Comparison of ENCODE assay signal across 21 cellular contexts in genomic region chrX:1416327-1416784, GRCh38. TPM values are rescaled to one million over a fixed set of nuclear protein-coding genes. Genes with fewer than 3 reads are reported as not detected.
DNase-seq lines count a peak whose midpoint lies in the region; ATAC-seq, FAIRE-seq and TF ChIP-seq lines count a peak whose summit lies in the region.
"Had no signal": no experiment of that assay in that cellular context is flagged by ENCODE, and none has a peak within 500 bp of the region (broad histone marks: within the 10 kb centered on the region; RNA-seq: fewer than 3 reads in every experiment).

No MANE protein-coding gene starts in this region.

- CTCF ChIA-PET in H1 (lab: Charles Lee; ENCODE audit: partially characterized antibody): no interaction called here

- H2BK15ac ChIP-seq in H1 (ENCODE audit: low read length): no peak overlapping the region

- peaks cover 31% of the 10 kb centered on the region for H3F3A ChIP-seq in GM23338 (replicated peaks; ENCODE audit: low read depth)

- H4K5ac ChIP-seq in H1 (ENCODE audit: insufficient read length, low read depth, low read length): no peak overlapping the region

- H2BK5ac ChIP-seq in H1 (ENCODE audit: low read depth, low read length): peak overlapping the region; percentile 1; the same call in 1 of the 2 replicates

- no peak overlapping the region for H4K8ac ChIP-seq in H1 (ENCODE audit: extremely low read depth, insufficient read depth, low read length)

- H3K9me3 ChIP-seq in H1 (ENCODE audit: insufficient read depth in 2 of 2, low read depth in 1 of 2, low read length in 1 of 2) (no peaks in the 10 kb centered on the region), sigmoid colon (peaks cover 0 to 4% (median 0%) of the 10 kb centered on the region in 4 donors)

- intact Hi-C loops in sigmoid colon (cut with DNase I): no loop called here

- no peak overlapping the region for H3K14ac ChIP-seq in H1 (ENCODE audit: insufficient read length)

- H3K4me3 ChIP-seq in GM23338: no peak overlapping the region
- no peak overlapping the region for H3K4me3 ChIP-seq in H1 (ENCODE audit: extremely low read depth in 1 of 4, insufficient read depth in 2 of 4, low read depth in 3 of 4, low read length in 4 of 4)
- no peak overlapping the region for H3K4me3 ChIP-seq in sigmoid colon
- H3K4me3 ChIP-seq: PC-9 had no signal

- no peak for TF ChIP-seq EP300 in H1 (IDR thresholded peaks at IDR 0.05; ENCODE audit: borderline replicate concordance in 1 of 2, low read depth in 2 of 2, low read length in 2 of 2)
- no peak for TF ChIP-seq EP300 in sigmoid colon (IDR thresholded peaks at IDR 0.05)

- H3K18ac ChIP-seq in H1 (ENCODE audit: extremely low read depth, low read length): no peak overlapping the region

- peaks cover 8% of the 10 kb centered on the region for H3K4me1 Mint-ChIP-seq in GM23338

- H2BK20ac ChIP-seq in H1 (ENCODE audit: low read length): no peak overlapping the region

- TF ChIP-seq CTCF in GM23338 (conservative IDR thresholded peaks at IDR 0.05; ENCODE audit: low read depth in 2 of 2) (no peak), H1 (IDR thresholded peaks at IDR 0.05; ENCODE audit: control extremely low read depth in 1 of 3, insufficient read depth in 1 of 3, low read depth in 1 of 3, low read length in 3 of 3) (no peak), sigmoid colon (IDR thresholded peaks at IDR 0.05) (no peak)

- H3K9ac ChIP-seq in H1 (replicated peaks in 1 of 4; ENCODE audit: extremely low read depth in 1 of 4, low read depth in 3 of 4, low read length in 3 of 4): no peak overlapping the region

- H3K56ac ChIP-seq in H1 (replicated peaks; ENCODE audit: insufficient read length, low read depth, low read length): no peak overlapping the region

- peaks cover 2% of the 10 kb centered on the region for H3K79me1 ChIP-seq in H1 (ENCODE audit: low read depth, low read length)

- H3K4me2 ChIP-seq in GM23338 (no peak overlapping the region), H1 (ENCODE audit: insufficient read depth in 1 of 2, low read depth in 2 of 2, low read length in 2 of 2) (no peak overlapping the region; a peak in 1 of 4 replicates)
- H3K4me2 ChIP-seq: PC-9 had no signal

- POLR2A ChIA-PET in H1 (lab: Charles Lee; ENCODE audit: partially characterized antibody): no interaction called here

- peaks cover 22% of the 10 kb centered on the region for H3K27me3 Mint-ChIP-seq in GM23338 (ENCODE audit: insufficient read depth, low read depth, poor library complexity)
- H3K27me3 Mint-ChIP-seq: B cell had no signal

- peaks cover 54% of the 10 kb centered on the region for H3K36me3 Mint-ChIP-seq in GM23338 (ENCODE audit: low read depth)

- FAIRE-seq in H1 (lab: Jason Lieb, UNC): no peak
- FAIRE-seq: GM19239 had no signal

- no peak overlapping the region for H3K27ac Mint-ChIP-seq in GM23338
- H3K27ac Mint-ChIP-seq: B cell had no signal

- peaks cover 10% of the 10 kb centered on the region for H3K36me3 ChIP-seq in GM23338 (ENCODE audit: insufficient read depth)
- H3K36me3 ChIP-seq in H1 (ENCODE audit: control insufficient read depth in 2 of 4, insufficient read depth in 4 of 4, low read length in 3 of 4): peaks cover 29 to 71% (median 55%) of the 10 kb centered on the region in 4 experiments
- peaks cover 7 to 67% (median 21%) of the 10 kb centered on the region in 4 donors for H3K36me3 ChIP-seq in sigmoid colon

- H2AK5ac ChIP-seq in H1 (ENCODE audit: low read depth, low read length): no peak overlapping the region

- no peaks in the 10 kb centered on the region for H3K4me1 ChIP-seq in GM23338 (ENCODE audit: insufficient read depth)
- no peaks in the 10 kb centered on the region for H3K4me1 ChIP-seq in H1 (replicated peaks in 1 of 4; ENCODE audit: control insufficient read depth in 3 of 4, insufficient read depth in 4 of 4, low read length in 3 of 4)
- no peaks in the 10 kb centered on the region for H3K4me1 ChIP-seq in sigmoid colon

- H3K27me3 ChIP-seq in GM23338 (ENCODE audit: insufficient read depth) (no peaks in the 10 kb centered on the region), H1 (replicated peaks in 1 of 4; ENCODE audit: control insufficient read depth in 3 of 4, extremely low read depth in 1 of 4, insufficient read depth in 3 of 4, low read length in 3 of 4) (no peaks in the 10 kb centered on the region), sigmoid colon (no peaks in the 10 kb centered on the region)

- H3K4ac ChIP-seq in H1 (replicated peaks; ENCODE audit: insufficient read length, low read depth, low read length): no peak overlapping the region

- H4K91ac ChIP-seq in H1 (replicated peaks; ENCODE audit: insufficient read length, low read length): peak overlapping the region; percentile 65

- 0 out of 2 replicates have a peak, but pooled peaks cover 4% of the 10 kb centered on the region for H3K23me2 ChIP-seq in H1 (ENCODE audit: low read depth, low read length)

- ATAC-seq in GM23338: no peak

- 79% methylated on average over 15 of the region's 15 CpGs; no CpG with 5 or more reads in 1 of the 2 experiments for WGBS in H1 (ENCODE audit: extremely low coverage in 1 of 2, insufficient coverage in 1 of 2, insufficient read length in 1 of 2, insufficient replicate concordance in 2 of 2, low coverage in 1 of 2, low lambda C conversion rate in 2 of 2, missing lambda C conversion rate in 1 of 2), 2 experiments
- 74 to 85% methylated on average over 15 of the region's 15 CpGs for WGBS in sigmoid colon, 2 donors

- H3K23ac ChIP-seq in H1 (ENCODE audit: insufficient read length): no peak overlapping the region

- TF ChIP-seq POLR2A in H1 (IDR thresholded peaks at IDR 0.05; ENCODE audit: control extremely low read depth in 1 of 2, low read depth in 2 of 2, low read length in 2 of 2): no peak
- TF ChIP-seq POLR2A in sigmoid colon (IDR thresholded peaks at IDR 0.05): no peak

- H4K20me1 ChIP-seq in GM23338 (replicated peaks; ENCODE audit: insufficient read depth): peaks cover 6% of the 10 kb centered on the region; the same call in 1 of the 2 replicates
- peaks cover 6 to 30% of the 10 kb centered on the region in 2 experiments for H4K20me1 ChIP-seq in H1 (replicated peaks in 1 of 2; ENCODE audit: control insufficient read depth in 1 of 2, insufficient read depth in 2 of 2, low read length in 2 of 2)

- no peak overlapping the region for H2AFZ ChIP-seq in GM23338
- H2AFZ ChIP-seq in H1 (ENCODE audit: low read length): no peak overlapping the region
- H2AFZ ChIP-seq: PC-9 had no signal

- H3K27ac ChIP-seq in GM23338 (ENCODE audit: low read depth) (no peak overlapping the region), H1 (ENCODE audit: low read depth, low read length) (no peak overlapping the region), sigmoid colon (no peak overlapping the region)
- H3K27ac ChIP-seq: 22Rv1, PC-9, RWPE1 had no signal

- H3K79me2 ChIP-seq in GM23338 (replicated peaks; ENCODE audit: insufficient read depth) (no peaks in the 10 kb centered on the region), H1 (ENCODE audit: control insufficient read depth in 1 of 2, insufficient read depth in 2 of 2, low read length in 2 of 2) (no peaks in the 10 kb centered on the region; a peak in 1 of 4 replicates)

- no peak for TF ChIP-seq RAD21 in H1 (IDR thresholded peaks at IDR 0.05 in 1 of 2, conservative IDR thresholded peaks at IDR 0.05 in 1 of 2; ENCODE audit: low read depth in 2 of 2, low read length in 2 of 2)

- peak; percentile 1 for DNase-seq in activated CD4-positive, CD25-positive, alpha-beta regulatory T cell treated with anti-CD3 and anti-CD28 coated beads, Interleukin-2, amount 50 U/mL, for 72 hours
- no peak for DNase-seq in activated CD4-positive, CD25-positive, alpha-beta regulatory T cell (lab: John Stamatoyannopoulos, UW)
- no peak for DNase-seq in GM23338 (ENCODE audit: low spot score)
- DNase-seq in H1 (ENCODE audit: low read depth in 1 of 2, low spot score in 2 of 2): no peak
- peak; percentile 32 for DNase-seq in sigmoid colon
- no peak for DNase-seq in islet precursor cell
- DNase-seq in effector CD4-positive, alpha-beta T cell: no peak
- no peak for DNase-seq in NCI-H2029 treated with DMSO at 0.1 percent for 48 hours (lab: John Stamatoyannopoulos, UW)
- DNase-seq: DMS79 treated with DMSO at 0.1 percent for 48 hours, GOT3, KG1, NCI-H1105 treated with DMSO at 0.1 percent for 48 hours, NCI-H1694 treated with DMSO at 0.1 percent for 48 hours, NCI-H2107, NCI-H226, NCI-H524 treated with DMSO at 0.1 percent for 48 hours, PC-9 had no signal

- H3K9me3 Mint-ChIP-seq in GM23338: peaks cover 18% of the 10 kb centered on the region

- no peak overlapping the region for H2BK120ac ChIP-seq in H1 (replicated peaks; ENCODE audit: low read depth, low read length)

- no peak overlapping the region for H2BK12ac ChIP-seq in H1 (ENCODE audit: low read depth, low read length)

- H3K4me3 Mint-ChIP-seq in GM23338: no peak overlapping the region
- H3K4me3 Mint-ChIP-seq: B cell had no signal

- H3K9me2 ChIP-seq in GM23338 (ENCODE audit: insufficient read depth): no peaks in the 10 kb centered on the region

RNA-seq across cellular contexts. Expression of gene SLC25A6, which starts 24.4 kb away (rescaled TPM):
- 394 and 486 TPM in 2 replicates for total RNA-seq in GM23338 (2014; rRNA removed; shearing (Covaris generic))
- polyA plus RNA-seq in GM23338 (2016; fragmentation: Nextera tagmentation; extraction: Ambion mirVana): 358 TPM in 2 replicates
- total RNA-seq in H1 (2021; fragmentation: NEBNext Ultra II Directional; extraction: Animal tissue kit (Norgen Biotek cat#: 25700)): 487 and 514 TPM in 2 replicates
- 1,220 and 1,529 TPM in 2 replicates for polyA plus RNA-seq in H1 (2011; rRNA removed)
- 1,117 TPM for polyA plus RNA-seq in H1 (2011; cell fraction: cytosol; rRNA removed)
- polyA plus RNA-seq in H1 (2011; cell fraction: nucleus; rRNA removed): 686 TPM
- polyA plus RNA-seq in H1 (2012, experiment 1 of 2): 559 to 826 TPM (median 767 TPM) in 4 replicates
- polyA plus RNA-seq in H1 (2012, experiment 2 of 2): 674 TPM
- polyA plus RNA-seq in H1 (2013, experiment 1 of 2): 424 TPM
- polyA plus RNA-seq in H1 (2013, experiment 2 of 2): 418 TPM
- polyA minus RNA-seq in H1 (2011; rRNA and poly(A)+ RNA removed): 356 and 371 TPM in 2 replicates
- polyA minus RNA-seq in H1 (2011; cell fraction: cytosol; rRNA and poly(A)+ RNA removed): 639 TPM
- polyA minus RNA-seq in H1 (2011; cell fraction: nucleus; rRNA and poly(A)+ RNA removed): 472 TPM
- 100 to 1,000 TPM; 329 to 493 (median 469) TPM for total RNA-seq in sigmoid colon
- polyA plus RNA-seq in sigmoid colon: 100 to 1,000 TPM; 449 to 644 (median 517) TPM

RNA-seq across cellular contexts. Expression of gene ASMTL, which starts 36.4 kb away (rescaled TPM):
- 50.3 and 53.7 TPM in 2 replicates for total RNA-seq in GM23338 (2014; rRNA removed; shearing (Covaris generic))
- polyA plus RNA-seq in GM23338 (2016; fragmentation: Nextera tagmentation; extraction: Ambion mirVana) (55.6 and 61.2 TPM in 2 replicates), H1 (2011; rRNA removed) (75.6 and 130 TPM in 2 replicates), sigmoid colon (10 to 100 TPM; 11.8 to 24.0 (median 21.0) TPM)
- 75.4 and 81.4 TPM in 2 replicates for total RNA-seq in H1 (2021; fragmentation: NEBNext Ultra II Directional; extraction: Animal tissue kit (Norgen Biotek cat#: 25700))
- 92.6 TPM for polyA plus RNA-seq in H1 (2011; cell fraction: cytosol; rRNA removed)
- 104 TPM for polyA plus RNA-seq in H1 (2011; cell fraction: nucleus; rRNA removed)
- polyA plus RNA-seq in H1 (2012, experiment 1 of 2): 51.7 to 90.7 TPM (median 78.8 TPM) in 4 replicates
- polyA plus RNA-seq in H1 (2012, experiment 2 of 2): 57.9 TPM
- polyA plus RNA-seq in H1 (2013, experiment 1 of 2): 41.0 TPM
- 39.2 TPM for polyA plus RNA-seq in H1 (2013, experiment 2 of 2)
- polyA minus RNA-seq in H1 (2011; rRNA and poly(A)+ RNA removed): 47.0 and 49.0 TPM in 2 replicates
- 52.1 TPM for polyA minus RNA-seq in H1 (2011; cell fraction: cytosol; rRNA and poly(A)+ RNA removed)
- polyA minus RNA-seq in H1 (2011; cell fraction: nucleus; rRNA and poly(A)+ RNA removed): 46.7 TPM
- 10 to 100 TPM; 20.8 to 30.6 (median 29.3) TPM for total RNA-seq in sigmoid colon

Comparison
In these comparisons a context has a peak if more than half of its experiments do, and no peak if none do; other contexts are left out.
1. DNase-seq: peak in activated CD4-positive, CD25-positive, alpha-beta regulatory T cell treated with anti-CD3 and anti-CD28 coated beads, Interleukin-2, amount 50 U/mL, for 72 hours (single experiment) and sigmoid colon (single experiment); none in activated CD4-positive, CD25-positive, alpha-beta regulatory T cell (0 of 4), GM23338 (single experiment), H1 (0 of 2), islet precursor cell (single experiment), effector CD4-positive, alpha-beta T cell (single experiment) and NCI-H2029 treated with DMSO at 0.1 percent for 48 hours (single experiment).